13 cellular contexts compared by ENCODE assay signal in genomic region chr6:129704708-129705107, GRCh38.
"Had no signal": no experiment of that assay in that cellular context is flagged by ENCODE, and none has a peak within 500 bp of the region (broad histone marks: within the 10 kb centered on the region; RNA-seq: fewer than 3 reads in every experiment).

No MANE protein-coding gene starts in this region.

- DNase-seq: activated CD4-positive, alpha-beta T cell treated with anti-CD3 and anti-CD28 coated beads for 48 hours; amygdala; cerebellar nuclear complex; dermis blood vessel endothelial cell; left cardiac atrium; lower lobe of right lung; ovary; stimulated activated CD4-positive, alpha-beta T cell treated with anti-CD3 and anti-CD28 coated beads, Interleukin-4, amount 100 ng/mL, for 24 hours; SW 1271; thyroid gland had no signal

- H2AFZ ChIP-seq: neural progenitor cell had no signal

- ATAC-seq: activated naive CD4-positive, alpha-beta T cell treated with anti-CD3 and anti-CD28 coated beads, Interleukin-2, amount 50 U/mL, for 72 hours; esophagus mucosa; left cardiac atrium; lower lobe of right lung had no signal

- H3K27me3 ChIP-seq: neural progenitor cell, ovary, thyroid gland had no signal

- H3K4me2 ChIP-seq: neural progenitor cell had no signal

- H3K9me3 ChIP-seq: lower lobe of right lung, ovary, thyroid gland had no signal

- H3K27ac ChIP-seq: lower lobe of right lung, neural progenitor cell, ovary, thyroid gland had no signal

- H3K9ac ChIP-seq: neural progenitor cell had no signal

- H3K36me3 ChIP-seq: lower lobe of right lung, neural progenitor cell, ovary, thyroid gland had no signal

- H3K4me3 ChIP-seq: lower lobe of right lung, neural progenitor cell, ovary, thyroid gland had no signal
